ENCODE assay signal across 2 cellular contexts in the genomic region with DNA sequence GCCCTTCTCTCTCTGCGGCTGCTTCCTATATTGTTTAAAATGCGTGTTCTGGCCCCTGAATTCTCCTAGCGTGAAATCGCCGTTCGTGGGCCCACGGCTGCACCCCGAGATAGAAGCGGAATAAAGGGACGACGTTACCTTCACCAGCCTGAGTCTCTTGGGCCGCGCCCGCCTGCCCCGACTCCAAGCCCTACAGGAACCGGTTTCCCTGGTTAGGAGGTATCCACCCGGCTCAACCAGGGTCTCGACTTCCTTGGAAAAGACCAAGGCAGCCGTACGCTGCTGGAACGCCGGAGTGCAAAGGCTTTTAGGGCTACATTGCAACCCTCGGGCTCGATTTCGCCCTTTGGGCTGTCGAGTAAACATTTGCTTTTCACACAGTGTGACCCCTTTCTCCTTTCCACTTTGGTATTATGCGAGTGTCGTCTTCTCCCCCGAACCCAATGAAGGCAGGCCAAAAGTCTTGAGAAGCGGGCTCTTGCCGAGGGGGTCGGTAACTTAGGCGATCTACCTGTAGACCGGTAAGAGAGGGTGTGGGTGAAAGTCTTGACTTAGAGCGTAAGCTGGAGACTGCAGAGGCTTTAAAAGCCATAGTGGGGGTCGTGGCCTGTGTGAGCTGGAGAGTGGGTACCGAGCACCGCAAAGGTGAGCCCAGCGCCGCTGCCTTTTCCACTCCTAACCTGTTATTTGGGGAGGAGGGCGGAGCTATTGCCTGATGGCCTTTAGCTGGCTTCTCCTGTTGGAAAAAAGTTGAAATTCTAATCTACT.
A peak's percentile ranks its signal among the peaks of the same experiment; 100 is the strongest.
TF ChIP-seq lines count a peak whose summit lies in the region.

No MANE protein-coding gene starts in this region.

TF ChIP-seq in HepG2, 621 proteins besides CTCF, POLR2A, EP300 and RAD21 (continues in another document):
- TF ChIP-seq, protein P1, sequence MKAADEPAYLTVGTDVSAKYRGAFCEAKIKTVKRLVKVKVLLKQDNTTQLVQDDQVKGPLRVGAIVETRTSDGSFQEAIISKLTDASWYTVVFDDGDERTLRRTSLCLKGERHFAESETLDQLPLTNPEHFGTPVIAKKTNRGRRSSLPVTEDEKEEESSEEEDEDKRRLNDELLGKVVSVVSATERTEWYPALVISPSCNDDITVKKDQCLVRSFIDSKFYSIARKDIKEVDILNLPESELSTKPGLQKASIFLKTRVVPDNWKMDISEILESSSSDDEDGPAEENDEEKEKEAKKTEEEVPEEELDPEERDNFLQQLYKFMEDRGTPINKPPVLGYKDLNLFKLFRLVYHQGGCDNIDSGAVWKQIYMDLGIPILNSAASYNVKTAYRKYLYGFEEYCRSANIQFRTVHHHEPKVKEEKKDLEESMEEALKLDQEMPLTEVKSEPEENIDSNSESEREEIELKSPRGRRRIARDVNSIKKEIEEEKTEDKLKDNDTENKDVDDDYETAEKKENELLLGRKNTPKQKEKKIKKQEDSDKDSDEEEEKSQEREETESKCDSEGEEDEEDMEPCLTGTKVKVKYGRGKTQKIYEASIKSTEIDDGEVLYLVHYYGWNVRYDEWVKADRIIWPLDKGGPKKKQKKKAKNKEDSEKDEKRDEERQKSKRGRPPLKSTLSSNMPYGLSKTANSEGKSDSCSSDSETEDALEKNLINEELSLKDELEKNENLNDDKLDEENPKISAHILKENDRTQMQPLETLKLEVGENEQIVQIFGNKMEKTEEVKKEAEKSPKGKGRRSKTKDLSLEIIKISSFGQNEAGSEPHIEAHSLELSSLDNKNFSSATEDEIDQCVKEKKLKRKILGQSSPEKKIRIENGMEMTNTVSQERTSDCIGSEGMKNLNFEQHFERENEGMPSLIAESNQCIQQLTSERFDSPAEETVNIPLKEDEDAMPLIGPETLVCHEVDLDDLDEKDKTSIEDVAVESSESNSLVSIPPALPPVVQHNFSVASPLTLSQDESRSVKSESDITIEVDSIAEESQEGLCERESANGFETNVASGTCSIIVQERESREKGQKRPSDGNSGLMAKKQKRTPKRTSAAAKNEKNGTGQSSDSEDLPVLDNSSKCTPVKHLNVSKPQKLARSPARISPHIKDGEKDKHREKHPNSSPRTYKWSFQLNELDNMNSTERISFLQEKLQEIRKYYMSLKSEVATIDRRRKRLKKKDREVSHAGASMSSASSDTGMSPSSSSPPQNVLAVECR (CRISPR knock-in tag; IDR thresholded peaks at IDR 0.05; ENCODE audit: borderline replicate concordance), result peak; percentile 55; the same call in 1 of the 2 replicates
- TF ChIP-seq ZSCAN29 (CRISPR knock-in tag; conservative IDR thresholded peaks at IDR 0.05), result no peak
- TF ChIP-seq, protein P2, sequence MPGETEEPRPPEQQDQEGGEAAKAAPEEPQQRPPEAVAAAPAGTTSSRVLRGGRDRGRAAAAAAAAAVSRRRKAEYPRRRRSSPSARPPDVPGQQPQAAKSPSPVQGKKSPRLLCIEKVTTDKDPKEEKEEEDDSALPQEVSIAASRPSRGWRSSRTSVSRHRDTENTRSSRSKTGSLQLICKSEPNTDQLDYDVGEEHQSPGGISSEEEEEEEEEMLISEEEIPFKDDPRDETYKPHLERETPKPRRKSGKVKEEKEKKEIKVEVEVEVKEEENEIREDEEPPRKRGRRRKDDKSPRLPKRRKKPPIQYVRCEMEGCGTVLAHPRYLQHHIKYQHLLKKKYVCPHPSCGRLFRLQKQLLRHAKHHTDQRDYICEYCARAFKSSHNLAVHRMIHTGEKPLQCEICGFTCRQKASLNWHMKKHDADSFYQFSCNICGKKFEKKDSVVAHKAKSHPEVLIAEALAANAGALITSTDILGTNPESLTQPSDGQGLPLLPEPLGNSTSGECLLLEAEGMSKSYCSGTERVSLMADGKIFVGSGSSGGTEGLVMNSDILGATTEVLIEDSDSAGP (CRISPR knock-in tag; IDR thresholded peaks at IDR 0.05; ENCODE audit: borderline replicate concordance), result 0 out of 2 replicates have a peak, but pooled peaks have one; percentile 37
- peak; percentile 12; the same call in 1 of the 2 replicates for TF ChIP-seq IRF2 (CRISPR knock-in tag; IDR thresholded peaks at IDR 0.05)
- 0 out of 2 replicates have a peak, but pooled peaks have one; percentile 41 for TF ChIP-seq RBFOX2 (IDR thresholded peaks at IDR 0.05; ENCODE audit: low read depth, low read length)
- no peak for TF ChIP-seq KLF12 (CRISPR knock-in tag; IDR thresholded peaks at IDR 0.05; ENCODE audit: borderline replicate concordance)
- 0 out of 2 replicates have a peak, but pooled peaks have one; percentile 39 for TF ChIP-seq NRL (CRISPR knock-in tag; IDR thresholded peaks at IDR 0.05; ENCODE audit: borderline replicate concordance)
- TF ChIP-seq ZNF891 (CRISPR knock-in tag; IDR thresholded peaks at IDR 0.05), result peak; percentile 49; the same call in 1 of the 2 replicates
- no peak for TF ChIP-seq TAF15 (IDR thresholded peaks at IDR 0.05; ENCODE audit: low read depth, low read length, poor library complexity, severe bottlenecking)
- TF ChIP-seq AGO2 (optimal IDR thresholded peaks at IDR 0.05; ENCODE audit: low read depth, low read length), result peak; percentile 56
- peak; percentile 93 for TF ChIP-seq MLLT10 (CRISPR knock-in tag; IDR thresholded peaks at IDR 0.05)

TF ChIP-seq in SK-N-SH treated with all-trans-retinoic acid at 6 μM for 48 hours, 23 proteins besides CTCF, POLR2A, EP300 and RAD21:
- no peak for TF ChIP-seq CSDC2 (CRISPR knock-in tag; IDR thresholded peaks at IDR 0.05)
- TF ChIP-seq RARB (CRISPR knock-in tag; IDR thresholded peaks at IDR 0.05), result no peak
